In the genomic region with DNA sequence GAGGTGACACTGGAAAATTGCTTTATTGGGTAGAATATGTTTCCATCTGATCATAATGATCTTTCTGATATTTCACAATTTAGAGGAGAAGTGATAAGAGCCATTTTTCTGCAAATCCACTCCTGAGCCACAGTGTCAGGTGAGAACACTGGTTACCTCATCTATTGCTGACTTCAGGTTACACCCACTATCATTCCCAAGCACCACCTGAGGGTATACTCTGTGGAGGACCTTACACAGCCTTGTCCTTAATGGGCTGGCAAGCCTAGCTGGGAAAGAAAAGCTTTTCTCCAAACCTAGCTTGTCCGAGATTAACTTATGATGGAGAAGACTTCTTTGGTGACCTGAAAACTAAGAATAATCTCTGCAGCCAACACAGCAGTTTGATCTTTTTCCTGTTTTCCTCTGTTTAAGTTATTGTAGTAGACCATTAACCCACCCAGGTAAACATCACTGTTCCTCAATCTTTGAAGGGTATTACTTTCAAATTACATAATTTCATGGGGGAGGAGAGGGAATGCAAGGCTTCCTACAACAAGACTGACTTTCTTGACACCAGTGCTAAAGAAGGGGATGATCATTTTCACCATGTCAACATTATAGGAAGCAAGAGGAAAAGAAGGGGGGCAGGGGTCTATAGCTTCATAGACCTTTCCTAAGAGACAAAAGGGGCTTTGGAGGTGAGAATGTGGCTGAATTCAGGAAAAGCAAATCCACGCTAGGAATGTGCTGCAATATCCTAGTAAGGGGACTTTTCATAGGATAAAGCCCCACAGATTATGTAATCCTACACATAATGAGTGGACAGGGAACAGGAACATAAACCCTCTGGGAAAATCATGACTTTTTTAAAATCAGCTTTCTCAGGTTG, we compare ENCODE assay signal across 2 cellular contexts.
TF ChIP-seq lines count a peak whose summit lies in the region.

No MANE protein-coding gene starts in this region.

TF ChIP-seq in HepG2, 621 proteins besides CTCF, POLR2A, EP300 and RAD21 (continues in another document):
- TF ChIP-seq, protein P1, sequence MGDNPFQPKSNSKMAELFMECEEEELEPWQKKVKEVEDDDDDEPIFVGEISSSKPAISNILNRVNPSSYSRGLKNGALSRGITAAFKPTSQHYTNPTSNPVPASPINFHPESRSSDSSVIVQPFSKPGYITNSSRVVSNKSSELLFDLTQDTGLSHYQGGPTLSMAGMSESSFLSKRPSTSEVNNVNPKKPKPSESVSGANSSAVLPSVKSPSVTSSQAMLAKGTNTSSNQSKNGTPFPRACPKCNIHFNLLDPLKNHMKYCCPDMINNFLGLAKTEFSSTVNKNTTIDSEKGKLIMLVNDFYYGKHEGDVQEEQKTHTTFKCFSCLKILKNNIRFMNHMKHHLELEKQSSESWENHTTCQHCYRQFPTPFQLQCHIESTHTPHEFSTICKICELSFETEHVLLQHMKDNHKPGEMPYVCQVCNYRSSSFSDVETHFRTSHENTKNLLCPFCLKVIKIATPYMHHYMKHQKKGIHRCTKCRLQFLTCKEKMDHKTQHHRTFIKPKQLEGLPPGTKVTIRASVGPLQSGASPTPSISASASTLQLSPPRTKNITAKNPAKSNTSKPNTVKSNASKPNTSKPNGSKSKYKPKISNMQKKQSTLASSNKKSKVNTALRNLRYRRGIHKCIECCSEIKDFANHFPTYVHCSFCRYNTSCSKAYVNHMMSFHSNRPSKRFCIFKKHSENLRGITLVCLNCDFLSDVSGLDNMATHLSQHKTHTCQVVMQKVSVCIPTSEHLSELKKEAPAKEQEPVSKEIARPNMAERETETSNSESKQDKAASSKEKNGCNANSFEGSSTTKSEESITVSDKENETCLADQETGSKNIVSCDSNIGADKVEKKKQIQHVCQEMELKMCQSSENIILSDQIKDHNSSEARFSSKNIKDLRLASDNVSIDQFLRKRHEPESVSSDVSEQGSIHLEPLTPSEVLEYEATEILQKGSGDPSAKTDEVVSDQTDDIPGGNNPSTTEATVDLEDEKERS (CRISPR knock-in tag; IDR thresholded peaks at IDR 0.05), result 0 out of 2 replicates have a peak, but pooled peaks have one; percentile 19
- TF ChIP-seq, protein P2, sequence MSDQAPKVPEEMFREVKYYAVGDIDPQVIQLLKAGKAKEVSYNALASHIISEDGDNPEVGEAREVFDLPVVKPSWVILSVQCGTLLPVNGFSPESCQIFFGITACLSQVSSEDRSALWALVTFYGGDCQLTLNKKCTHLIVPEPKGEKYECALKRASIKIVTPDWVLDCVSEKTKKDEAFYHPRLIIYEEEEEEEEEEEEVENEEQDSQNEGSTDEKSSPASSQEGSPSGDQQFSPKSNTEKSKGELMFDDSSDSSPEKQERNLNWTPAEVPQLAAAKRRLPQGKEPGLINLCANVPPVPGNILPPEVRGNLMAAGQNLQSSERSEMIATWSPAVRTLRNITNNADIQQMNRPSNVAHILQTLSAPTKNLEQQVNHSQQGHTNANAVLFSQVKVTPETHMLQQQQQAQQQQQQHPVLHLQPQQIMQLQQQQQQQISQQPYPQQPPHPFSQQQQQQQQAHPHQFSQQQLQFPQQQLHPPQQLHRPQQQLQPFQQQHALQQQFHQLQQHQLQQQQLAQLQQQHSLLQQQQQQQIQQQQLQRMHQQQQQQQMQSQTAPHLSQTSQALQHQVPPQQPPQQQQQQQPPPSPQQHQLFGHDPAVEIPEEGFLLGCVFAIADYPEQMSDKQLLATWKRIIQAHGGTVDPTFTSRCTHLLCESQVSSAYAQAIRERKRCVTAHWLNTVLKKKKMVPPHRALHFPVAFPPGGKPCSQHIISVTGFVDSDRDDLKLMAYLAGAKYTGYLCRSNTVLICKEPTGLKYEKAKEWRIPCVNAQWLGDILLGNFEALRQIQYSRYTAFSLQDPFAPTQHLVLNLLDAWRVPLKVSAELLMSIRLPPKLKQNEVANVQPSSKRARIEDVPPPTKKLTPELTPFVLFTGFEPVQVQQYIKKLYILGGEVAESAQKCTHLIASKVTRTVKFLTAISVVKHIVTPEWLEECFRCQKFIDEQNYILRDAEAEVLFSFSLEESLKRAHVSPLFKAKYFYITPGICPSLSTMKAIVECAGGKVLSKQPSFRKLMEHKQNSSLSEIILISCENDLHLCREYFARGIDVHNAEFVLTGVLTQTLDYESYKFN (CRISPR knock-in tag; conservative IDR thresholded peaks at IDR 0.05), result peak; percentile 78
- peak; percentile 68; the same call in 1 of the 2 replicates for TF ChIP-seq SOX5 (CRISPR knock-in tag; IDR thresholded peaks at IDR 0.05; ENCODE audit: borderline replicate concordance)
- TF ChIP-seq GFI1 (CRISPR knock-in tag; IDR thresholded peaks at IDR 0.05; ENCODE audit: borderline replicate concordance), result 0 out of 2 replicates have a peak, but pooled peaks have one; percentile 44
- TF ChIP-seq MEF2D (CRISPR knock-in tag; IDR thresholded peaks at IDR 0.05), result 0 out of 2 replicates have a peak, but pooled peaks have one; percentile 20
- TF ChIP-seq, protein P3, sequence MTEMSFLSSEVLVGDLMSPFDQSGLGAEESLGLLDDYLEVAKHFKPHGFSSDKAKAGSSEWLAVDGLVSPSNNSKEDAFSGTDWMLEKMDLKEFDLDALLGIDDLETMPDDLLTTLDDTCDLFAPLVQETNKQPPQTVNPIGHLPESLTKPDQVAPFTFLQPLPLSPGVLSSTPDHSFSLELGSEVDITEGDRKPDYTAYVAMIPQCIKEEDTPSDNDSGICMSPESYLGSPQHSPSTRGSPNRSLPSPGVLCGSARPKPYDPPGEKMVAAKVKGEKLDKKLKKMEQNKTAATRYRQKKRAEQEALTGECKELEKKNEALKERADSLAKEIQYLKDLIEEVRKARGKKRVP (CRISPR knock-in tag; IDR thresholded peaks at IDR 0.05), result peak in 1 of 2 experiments; percentile 20; a peak in 1 of 4 replicates
- TF ChIP-seq ZKSCAN1 (IDR thresholded peaks at IDR 0.05; ENCODE audit: low read length), result no peak
- TF ChIP-seq ZNF558 (CRISPR knock-in tag; IDR thresholded peaks at IDR 0.05; ENCODE audit: borderline replicate concordance), result no peak
- TF ChIP-seq TBX2 (CRISPR knock-in tag; IDR thresholded peaks at IDR 0.05; ENCODE audit: borderline replicate concordance), result peak; percentile 44; the same call in 1 of the 2 replicates
- TF ChIP-seq POGK (CRISPR knock-in tag; conservative IDR thresholded peaks at IDR 0.05), result no peak

TF ChIP-seq in GM12878, 131 proteins besides CTCF, POLR2A, EP300 and RAD21:
- TF ChIP-seq, protein P4, sequence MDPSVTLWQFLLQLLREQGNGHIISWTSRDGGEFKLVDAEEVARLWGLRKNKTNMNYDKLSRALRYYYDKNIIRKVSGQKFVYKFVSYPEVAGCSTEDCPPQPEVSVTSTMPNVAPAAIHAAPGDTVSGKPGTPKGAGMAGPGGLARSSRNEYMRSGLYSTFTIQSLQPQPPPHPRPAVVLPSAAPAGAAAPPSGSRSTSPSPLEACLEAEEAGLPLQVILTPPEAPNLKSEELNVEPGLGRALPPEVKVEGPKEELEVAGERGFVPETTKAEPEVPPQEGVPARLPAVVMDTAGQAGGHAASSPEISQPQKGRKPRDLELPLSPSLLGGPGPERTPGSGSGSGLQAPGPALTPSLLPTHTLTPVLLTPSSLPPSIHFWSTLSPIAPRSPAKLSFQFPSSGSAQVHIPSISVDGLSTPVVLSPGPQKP (IDR thresholded peaks at IDR 0.05; ENCODE audit: low read depth, low read length), result no peak
- TF ChIP-seq USF1 (IDR thresholded peaks at IDR 0.05; ENCODE audit: borderline replicate concordance, extremely low read length, insufficient read depth, low read depth, low read length) (no peak), YY1 (IDR thresholded peaks at IDR 0.05; ENCODE audit: low read depth, low read length) (no peak), CBX5 (IDR thresholded peaks at IDR 0.05; ENCODE audit: low read depth) (no peak), ZBED1 (IDR thresholded peaks at IDR 0.05; ENCODE audit: borderline replicate concordance) (no peak), SMARCA5 (IDR thresholded peaks at IDR 0.05) (no peak), SREBF1 (IDR thresholded peaks at IDR 0.05; ENCODE audit: low read length) (no peak), LARP7 (IDR thresholded peaks at IDR 0.05) (no peak), MTA2 (IDR thresholded peaks at IDR 0.05; ENCODE audit: low read depth) (no peak), HCFC1 (IDR thresholded peaks at IDR 0.05; ENCODE audit: low read length) (no peak), CREB1 (IDR thresholded peaks at IDR 0.05; ENCODE audit: low read depth) (no peak), NFYA (IDR thresholded peaks at IDR 0.05; ENCODE audit: borderline replicate concordance, low read depth, low read length) (no peak), JUNB (IDR thresholded peaks at IDR 0.05) (no peak), CHD4 (IDR thresholded peaks at IDR 0.05) (no peak), BHLHE40 (IDR thresholded peaks at IDR 0.05; ENCODE audit: borderline replicate concordance in 1 of 2, low read depth in 2 of 2, low read length in 1 of 2) (no peak), CHD1 (IDR thresholded peaks at IDR 0.05; ENCODE audit: low read depth, low read length) (no peak), BCL11A (IDR thresholded peaks at IDR 0.05; ENCODE audit: low read depth, low read length) (no peak), FOXM1 (IDR thresholded peaks at IDR 0.05; ENCODE audit: low read depth, low read length) (no peak)
- TF ChIP-seq, protein P5, sequence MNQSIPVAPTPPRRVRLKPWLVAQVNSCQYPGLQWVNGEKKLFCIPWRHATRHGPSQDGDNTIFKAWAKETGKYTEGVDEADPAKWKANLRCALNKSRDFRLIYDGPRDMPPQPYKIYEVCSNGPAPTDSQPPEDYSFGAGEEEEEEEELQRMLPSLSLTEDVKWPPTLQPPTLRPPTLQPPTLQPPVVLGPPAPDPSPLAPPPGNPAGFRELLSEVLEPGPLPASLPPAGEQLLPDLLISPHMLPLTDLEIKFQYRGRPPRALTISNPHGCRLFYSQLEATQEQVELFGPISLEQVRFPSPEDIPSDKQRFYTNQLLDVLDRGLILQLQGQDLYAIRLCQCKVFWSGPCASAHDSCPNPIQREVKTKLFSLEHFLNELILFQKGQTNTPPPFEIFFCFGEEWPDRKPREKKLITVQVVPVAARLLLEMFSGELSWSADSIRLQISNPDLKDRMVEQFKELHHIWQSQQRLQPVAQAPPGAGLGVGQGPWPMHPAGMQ (IDR thresholded peaks at IDR 0.05; ENCODE audit: borderline replicate concordance), result no peak
- TF ChIP-seq, protein P6, sequence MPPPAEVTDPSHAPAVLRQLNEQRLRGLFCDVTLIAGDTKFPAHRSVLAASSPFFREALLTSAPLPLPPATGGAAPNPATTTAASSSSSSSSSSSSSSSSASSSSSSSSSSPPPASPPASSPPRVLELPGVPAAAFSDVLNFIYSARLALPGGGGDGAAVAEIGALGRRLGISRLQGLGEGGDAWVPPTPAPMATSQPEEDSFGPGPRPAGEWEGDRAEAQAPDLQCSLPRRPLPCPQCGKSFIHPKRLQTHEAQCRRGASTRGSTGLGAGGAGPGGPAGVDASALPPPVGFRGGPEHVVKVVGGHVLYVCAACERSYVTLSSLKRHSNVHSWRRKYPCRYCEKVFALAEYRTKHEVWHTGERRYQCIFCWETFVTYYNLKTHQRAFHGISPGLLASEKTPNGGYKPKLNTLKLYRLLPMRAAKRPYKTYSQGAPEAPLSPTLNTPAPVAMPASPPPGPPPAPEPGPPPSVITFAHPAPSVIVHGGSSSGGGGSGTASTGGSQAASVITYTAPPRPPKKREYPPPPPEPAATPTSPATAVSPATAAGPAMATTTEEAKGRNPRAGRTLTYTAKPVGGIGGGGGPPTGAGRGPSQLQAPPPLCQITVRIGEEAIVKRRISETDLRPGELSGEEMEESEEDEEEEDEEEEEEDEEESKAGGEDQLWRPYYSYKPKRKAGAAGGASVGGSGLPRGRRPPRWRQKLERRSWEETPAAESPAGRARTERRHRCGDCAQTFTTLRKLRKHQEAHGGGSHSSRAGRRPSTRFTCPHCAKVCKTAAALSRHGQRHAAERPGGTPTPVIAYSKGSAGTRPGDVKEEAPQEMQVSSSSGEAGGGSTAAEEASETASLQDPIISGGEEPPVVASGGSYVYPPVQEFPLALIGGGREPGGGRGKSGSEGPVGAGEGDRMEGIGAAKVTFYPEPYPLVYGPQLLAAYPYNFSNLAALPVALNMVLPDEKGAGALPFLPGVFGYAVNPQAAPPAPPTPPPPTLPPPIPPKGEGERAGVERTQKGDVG (CRISPR knock-in tag; IDR thresholded peaks at IDR 0.05), result no peak
TF ChIP-seq in GM12878: peak in this region for 0.
